ENCODE assay signal across 9 cellular contexts in the genomic region with DNA sequence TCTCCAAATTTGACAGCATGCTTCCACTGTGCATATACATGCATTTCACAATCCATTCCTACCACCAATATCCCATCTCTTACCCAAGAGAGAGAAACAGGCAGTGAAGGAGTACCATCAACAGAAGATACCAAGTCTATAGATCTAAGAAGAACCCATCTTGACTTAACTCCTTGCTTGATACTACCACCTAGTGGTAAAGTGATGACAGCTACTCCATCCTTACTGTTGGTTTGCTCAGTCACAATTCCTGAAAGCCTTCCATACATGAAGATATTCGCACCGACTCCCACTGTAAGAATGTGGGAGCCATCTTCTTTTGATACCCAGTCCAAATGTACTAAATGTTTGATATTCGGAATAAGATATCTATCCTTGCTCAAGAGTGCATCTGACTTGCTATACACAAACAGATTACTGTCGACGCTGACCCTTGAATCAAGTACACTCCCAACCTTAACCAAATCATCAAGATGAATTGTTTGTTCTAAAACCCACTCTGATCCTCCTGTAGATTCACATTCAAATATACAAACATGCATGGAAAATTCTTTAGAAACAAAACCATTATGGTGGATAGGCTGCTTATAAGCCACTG.
DNase-seq lines count a peak whose midpoint lies in the region; ATAC-seq, FAIRE-seq and TF ChIP-seq lines count a peak whose summit lies in the region.
"Had no signal": no experiment of that assay in that cellular context is flagged by ENCODE, and none has a peak within 500 bp of the region (broad histone marks: within the 10 kb centered on the region; RNA-seq: fewer than 3 reads in every experiment).

No MANE protein-coding gene starts in this region.

- intact Hi-C loops in body of pancreas (cut with DNase I) = no loop called here

- peak; percentile 9 for DNase-seq in GM12891 (ENCODE audit: insufficient read length, low spot score)
- DNase-seq in NCI-H1436 (lab: John Stamatoyannopoulos, UW) = peak; percentile 23
- no peak for DNase-seq in body of pancreas
- peak; percentile 8 for DNase-seq in myocyte (ENCODE audit: low read depth)
- DNase-seq in effector memory CD8-positive, alpha-beta T cell = no peak
- no peak for DNase-seq in amniotic stem cell (lab: John Stamatoyannopoulos, UW)
- DNase-seq: activated B cell treated with CpG ODN at 0.5 μM for 24 hours had no signal

- no peaks in the 10 kb centered on the region for H3K9me3 Mint-ChIP-seq in effector memory CD8-positive, alpha-beta T cell
- H3K9me3 Mint-ChIP-seq: activated B cell treated with CpG ODN at 0.5 μM for 24 hours had no signal

- FAIRE-seq in GM12891 (lab: Jason Lieb, UNC) = peak; percentile 81

- peaks cover 3% of the 10 kb centered on the region for H3K36me3 Mint-ChIP-seq in effector memory CD8-positive, alpha-beta T cell (ENCODE audit: insufficient read depth)

- no peak overlapping the region for H3K4me3 Mint-ChIP-seq in effector memory CD8-positive, alpha-beta T cell
- H3K4me3 Mint-ChIP-seq: activated B cell treated with CpG ODN at 0.5 μM for 24 hours had no signal

- H3K4me3 ChIP-seq in body of pancreas (no peak overlapping the region), gastroesophageal sphincter (no peak overlapping the region)

- no peaks in the 10 kb centered on the region for H3K36me3 ChIP-seq in body of pancreas (replicated peaks in 1 of 2; ENCODE audit: insufficient read depth in 1 of 2, low read depth in 2 of 2)
- H3K36me3 ChIP-seq in gastroesophageal sphincter = peaks cover 0 to 47% of the 10 kb centered on the region in 2 donors

- H3K4me1 ChIP-seq in body of pancreas = peaks cover 5% of the 10 kb centered on the region
- H3K4me1 ChIP-seq in gastroesophageal sphincter = no peaks in the 10 kb centered on the region

- H3K4me1 Mint-ChIP-seq in effector memory CD8-positive, alpha-beta T cell (ENCODE audit: low read depth in 2 of 2) = no peaks in the 10 kb centered on the region
- H3K4me1 Mint-ChIP-seq: activated B cell treated with CpG ODN at 0.5 μM for 24 hours had no signal

- no peak for ATAC-seq in body of pancreas
- no peak for ATAC-seq in effector memory CD8-positive, alpha-beta T cell (replicated peaks)
- no peak for ATAC-seq in gastroesophageal sphincter
- ATAC-seq in HG03571 (IDR thresholded peaks at IDR 0.05; ENCODE audit: unreplicated experiment) = no peak

- H3K27ac Mint-ChIP-seq in effector memory CD8-positive, alpha-beta T cell = no peak overlapping the region
- H3K27ac Mint-ChIP-seq: activated B cell treated with CpG ODN at 0.5 μM for 24 hours had no signal

- no peak overlapping the region for H3K27ac ChIP-seq in body of pancreas
- H3K27ac ChIP-seq in gastroesophageal sphincter = no peak overlapping the region

- TF ChIP-seq POLR2A in GM12891 (IDR thresholded peaks at IDR 0.05; ENCODE audit: low read depth, low read length) (no peak), body of pancreas (IDR thresholded peaks at IDR 0.05) (no peak), gastroesophageal sphincter (IDR thresholded peaks at IDR 0.05) (no peak)

- H3K27me3 Mint-ChIP-seq in effector memory CD8-positive, alpha-beta T cell = no peaks in the 10 kb centered on the region
- H3K27me3 Mint-ChIP-seq: activated B cell treated with CpG ODN at 0.5 μM for 24 hours had no signal

- H3K9me3 ChIP-seq in body of pancreas = no peaks in the 10 kb centered on the region
- H3K9me3 ChIP-seq in gastroesophageal sphincter = no peaks in the 10 kb centered on the region

- TF ChIP-seq CTCF in body of pancreas (IDR thresholded peaks at IDR 0.05) (peak; percentile 24 to 60 (median 50)), gastroesophageal sphincter (IDR thresholded peaks at IDR 0.05) (peak in 1 of 4 experiments; percentile 15)

- no peak for TF ChIP-seq EP300 in gastroesophageal sphincter (IDR thresholded peaks at IDR 0.05)

- 60 to 74% methylated on average over 5 of the region's 5 CpGs for WGBS in body of pancreas, 2 donors
- WGBS in gastroesophageal sphincter (ENCODE audit: low coverage in 1 of 2), 2 donors = 78 to 83% methylated on average over 3 to 5 of the region's 5 CpGs

- no peaks in the 10 kb centered on the region for H3K27me3 ChIP-seq in body of pancreas
- H3K27me3 ChIP-seq in gastroesophageal sphincter = no peaks in the 10 kb centered on the region

TF ChIP-seq in GM12891, 5 proteins besides CTCF, POLR2A, EP300 and RAD21:
- TF ChIP-seq POLR2AphosphoS5 (IDR thresholded peaks at IDR 0.05; ENCODE audit: low read depth, low read length) (no peak), PAX5 (IDR thresholded peaks at IDR 0.05; ENCODE audit: insufficient read depth, low read length, severe bottlenecking) (no peak), POU2F2 (IDR thresholded peaks at IDR 0.05; ENCODE audit: low read depth, low read length) (no peak), SPI1 (IDR thresholded peaks at IDR 0.05; ENCODE audit: low read depth, low read length) (no peak), TAF1 (IDR thresholded peaks at IDR 0.05; ENCODE audit: low read depth, low read length) (no peak)

Comparison
In these comparisons a context has a peak if more than half of its experiments do, and no peak if none do; other contexts are left out.
1. DNase-seq: peak in GM12891 (single experiment), NCI-H1436 (single experiment) and myocyte (single experiment); none in body of pancreas (0 of 4), effector memory CD8-positive, alpha-beta T cell (0 of 3) and amniotic stem cell (single experiment).